ENCODE assay signal across 28 cellular contexts in genomic region chr14:104187121-104187889, GRCh38. TPM values are rescaled to one million over a fixed set of nuclear protein-coding genes. Genes with fewer than 3 reads are reported as not detected.
DNase-seq lines count a peak whose midpoint lies in the region; ATAC-seq, FAIRE-seq and TF ChIP-seq lines count a peak whose summit lies in the region.
"Had no signal": no experiment of that assay in that cellular context is flagged by ENCODE, and none has a peak within 500 bp of the region (broad histone marks: within the 10 kb centered on the region; RNA-seq: fewer than 3 reads in every experiment).

No MANE protein-coding gene starts in this region.

- H3K4me1 ChIP-seq in HEK293 (ENCODE audit: control insufficient read depth, insufficient read depth, low read length) (no peaks in the 10 kb centered on the region), pancreas (no peaks in the 10 kb centered on the region)

- TF ChIP-seq CTCF in HEK293 (tag by site-specific recombination; IDR thresholded peaks at IDR 0.05) (no peak), pancreas (IDR thresholded peaks at IDR 0.05) (no peak)

- POLR2A ChIA-PET in HEK293 (lab: Yijun Ruan, JAX): no interaction called here

- intact Hi-C loops in pancreas (cut with DNase I): no loop called here

- 61 to 77% methylated on average over 27 of the region's 27 CpGs for WGBS in pancreas, 2 donors

- H3K9me3 ChIP-seq in HEK293 (ENCODE audit: control insufficient read depth, insufficient read depth, low read depth, low read length) (no peaks in the 10 kb centered on the region), pancreas (no peaks in the 10 kb centered on the region)
- H3K9me3 ChIP-seq: colonic mucosa, upper lobe of left lung had no signal

- CTCF ChIA-PET in HEK293 (lab: Yijun Ruan, JAX): interaction anchor here (0.6 to 0.7 kb wide), 4 partner anchors 8 to 1263 kb away, joined by 3 to 4 read pairs (median 3); no protein-coding TSS in a partner anchor

- H3K27ac ChIP-seq in HEK293 (ENCODE audit: extremely low read depth, low read depth, low read length) (no peak overlapping the region), pancreas (no peak overlapping the region)
- H3K27ac ChIP-seq: colonic mucosa, epithelial cell of prostate, KMS-11, skin epidermis, upper lobe of left lung, WERI-Rb-1 had no signal

- H3K36me3 ChIP-seq in HEK293 (ENCODE audit: control insufficient read depth in 2 of 2, insufficient read depth in 1 of 2, low read length in 2 of 2) (no peaks in the 10 kb centered on the region), pancreas (no peaks in the 10 kb centered on the region)
- H3K36me3 ChIP-seq: colonic mucosa, upper lobe of left lung, WERI-Rb-1 had no signal

- no peaks in the 10 kb centered on the region for H3K27me3 ChIP-seq in pancreas
- H3K27me3 ChIP-seq: colonic mucosa, upper lobe of left lung had no signal

- ATAC-seq in pancreas (peak in 3 of 4 donors; percentile 17 to 58 (median 40)), HG02970 (IDR thresholded peaks at IDR 0.05; ENCODE audit: low FRiP score, unreplicated experiment) (no peak)
- ATAC-seq: naive thymus-derived CD8-positive, alpha-beta T cell; stimulated activated naive B cell treated with anti-CD40 and anti-IgM and Interleukin-4, amounts not matched to agents 10 μg/mL and 1 μg/mL and 100 μg/mL, for 72 hours had no signal

- FAIRE-seq in pancreas (lab: Jason Lieb, UNC): no peak

- DNase-seq in Daoy (ENCODE audit: low read depth): peak; percentile 44
- peak; percentile 77 for DNase-seq in astrocyte of the hippocampus (ENCODE audit: low read depth, low spot score)
- DNase-seq in pancreas: peak in 3 of 6 donors; percentile 33 to 73 (median 34)
- DNase-seq in mucosa of gallbladder (ENCODE audit: low spot score): no peak
- DNase-seq in activated CD4-positive, alpha-beta T cell treated with anti-CD3 and anti-CD28 coated beads, Interleukin-2, amount 50 U/mL, for 4 hours: no peak
- DNase-seq: activated CD4-positive, alpha-beta T cell treated with anti-CD3 and anti-CD28 coated beads, Interleukin-2, amount 10 ng/mL, durations not matched to agents 7 days and 5 days; activated gamma-delta T cell; activated naive CD8-positive, alpha-beta T cell treated with anti-CD3 and anti-CD28 coated beads for 36 hours; activated T-cell treated with anti-CD3 and anti-CD28 coated beads, Interleukin-2, amount 50 U/mL, for 1 hour; CD4-positive, CD25-positive, alpha-beta regulatory T cell; colonic mucosa; DND-41; effector CD4-positive, alpha-beta T cell; hypothalamus; immature natural killer cell; left colon; mesenchymal stem cell; naive thymus-derived CD8-positive, alpha-beta T cell; NCI-H1436 treated with DMSO at 0.1 percent for 48 hours; NCI-H748 treated with DMSO at 0.1 percent for 48 hours; stimulated activated naive B cell treated with anti-CD40 and anti-IgM and Interleukin-4, amounts not matched to agents 10 μg/mL and 1 μg/mL and 100 μg/mL, for 72 hours; WERI-Rb-1 had no signal

- H3K4me3 ChIP-seq in HEK293 (ENCODE audit: low read depth, low read length): no peak overlapping the region
- no peak overlapping the region for H3K4me3 ChIP-seq in pancreas
- H3K4me3 ChIP-seq: colonic mucosa, skin epidermis, upper lobe of left lung had no signal

TF ChIP-seq in HEK293, 187 proteins besides CTCF, POLR2A, EP300 and RAD21:
- no peak for TF ChIP-seq ZNF16 (tag by site-specific recombination; IDR thresholded peaks at IDR 0.05; ENCODE audit: low read depth)
- TF ChIP-seq ZBTB6 (tag by site-specific recombination; IDR thresholded peaks at IDR 0.05): no peak
- TF ChIP-seq ZNF10 (tag by site-specific recombination; IDR thresholded peaks at IDR 0.05): no peak
- no peak for TF ChIP-seq ZNF350 (tag by site-specific recombination; IDR thresholded peaks at IDR 0.05)
- TF ChIP-seq ZBTB21 (tag by site-specific recombination; IDR thresholded peaks at IDR 0.05): no peak
- TF ChIP-seq ZXDB (tag by site-specific recombination; IDR thresholded peaks at IDR 0.05): no peak
- TF ChIP-seq SCRT2 (tag by site-specific recombination; IDR thresholded peaks at IDR 0.05): peak; percentile 27; the same call in 1 of the 2 replicates
- no peak for TF ChIP-seq ZNF148 (tag by site-specific recombination; IDR thresholded peaks at IDR 0.05; ENCODE audit: borderline replicate concordance)
- TF ChIP-seq PRDM4 (tag by site-specific recombination; IDR thresholded peaks at IDR 0.05): no peak
- 0 out of 2 replicates have a peak, but pooled peaks have one; percentile 32 for TF ChIP-seq HIC1 (tag by site-specific recombination; IDR thresholded peaks at IDR 0.05)
- no peak for TF ChIP-seq ZFP69B (tag by site-specific recombination; IDR thresholded peaks at IDR 0.05)

RNA-seq across cellular contexts. Expression of gene KIF26A, which starts 48.9 kb away (rescaled TPM):
- 1.7 and 1.8 TPM in 2 replicates for total RNA-seq in Daoy (2014; rRNA removed; shearing (Covaris generic))
- total RNA-seq in pancreas: 10 to 100 TPM in 2 of 6 donors, 1 to 10 TPM in 4; 5.3 to 13.2 (median 8.4) TPM
- polyA plus RNA-seq in pancreas: 1 to 10 TPM; 3.6 to 4.3 TPM
- 3.7 TPM for total RNA-seq in mucosa of gallbladder
- polyA plus RNA-seq: CD4-positive, CD25-positive, alpha-beta regulatory T cell; immature natural killer cell; naive thymus-derived CD8-positive, alpha-beta T cell had no signal

Comparison
In these comparisons a context has a peak if more than half of its experiments do, and no peak if none do; other contexts are left out.
1. DNase-seq: peak in Daoy (single experiment) and astrocyte of the hippocampus (single experiment); none in mucosa of gallbladder (single experiment) and activated CD4-positive, alpha-beta T cell treated with anti-CD3 and anti-CD28 coated beads, Interleukin-2, amount 50 U/mL, for 4 hours (0 of 2).